2 cellular contexts compared by ENCODE assay signal in the genomic region with DNA sequence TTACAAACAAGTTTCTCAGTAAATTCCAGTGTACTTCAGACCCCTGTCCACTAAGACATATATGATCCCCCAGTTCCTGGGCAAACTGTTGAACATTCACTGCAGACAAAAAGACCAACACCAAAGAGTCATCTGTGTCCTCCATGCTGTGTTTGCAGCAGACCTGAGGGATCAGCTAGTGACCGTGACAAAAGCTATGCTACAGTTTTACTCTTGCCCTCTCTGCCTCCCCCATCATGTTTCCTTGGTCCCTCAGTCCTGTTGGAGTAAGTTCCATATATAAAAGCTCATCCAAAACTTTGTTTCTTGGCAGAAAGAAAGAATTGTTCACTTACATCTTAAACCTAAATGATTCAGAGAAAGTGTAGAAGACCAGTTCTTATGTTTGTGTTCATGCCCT.
TF ChIP-seq lines count a peak whose summit lies in the region.

No MANE protein-coding gene starts in this region.

TF ChIP-seq in GM23338, 12 proteins besides CTCF, POLR2A, EP300 and RAD21:
- TF ChIP-seq POLR2AphosphoS5 (IDR thresholded peaks at IDR 0.05; ENCODE audit: low read depth) = no peak; the same call in 1 of the 2 replicates
- TF ChIP-seq JUNB (IDR thresholded peaks at IDR 0.05; ENCODE audit: unreplicated experiment) = no peak
- no peak for TF ChIP-seq EZH2phosphoT487 (IDR thresholded peaks at IDR 0.05; ENCODE audit: unreplicated experiment)
- TF ChIP-seq CREB1 (CRISPR knock-in tag; IDR thresholded peaks at IDR 0.05; ENCODE audit: low read depth) = no peak
- TF ChIP-seq, protein P1, sequence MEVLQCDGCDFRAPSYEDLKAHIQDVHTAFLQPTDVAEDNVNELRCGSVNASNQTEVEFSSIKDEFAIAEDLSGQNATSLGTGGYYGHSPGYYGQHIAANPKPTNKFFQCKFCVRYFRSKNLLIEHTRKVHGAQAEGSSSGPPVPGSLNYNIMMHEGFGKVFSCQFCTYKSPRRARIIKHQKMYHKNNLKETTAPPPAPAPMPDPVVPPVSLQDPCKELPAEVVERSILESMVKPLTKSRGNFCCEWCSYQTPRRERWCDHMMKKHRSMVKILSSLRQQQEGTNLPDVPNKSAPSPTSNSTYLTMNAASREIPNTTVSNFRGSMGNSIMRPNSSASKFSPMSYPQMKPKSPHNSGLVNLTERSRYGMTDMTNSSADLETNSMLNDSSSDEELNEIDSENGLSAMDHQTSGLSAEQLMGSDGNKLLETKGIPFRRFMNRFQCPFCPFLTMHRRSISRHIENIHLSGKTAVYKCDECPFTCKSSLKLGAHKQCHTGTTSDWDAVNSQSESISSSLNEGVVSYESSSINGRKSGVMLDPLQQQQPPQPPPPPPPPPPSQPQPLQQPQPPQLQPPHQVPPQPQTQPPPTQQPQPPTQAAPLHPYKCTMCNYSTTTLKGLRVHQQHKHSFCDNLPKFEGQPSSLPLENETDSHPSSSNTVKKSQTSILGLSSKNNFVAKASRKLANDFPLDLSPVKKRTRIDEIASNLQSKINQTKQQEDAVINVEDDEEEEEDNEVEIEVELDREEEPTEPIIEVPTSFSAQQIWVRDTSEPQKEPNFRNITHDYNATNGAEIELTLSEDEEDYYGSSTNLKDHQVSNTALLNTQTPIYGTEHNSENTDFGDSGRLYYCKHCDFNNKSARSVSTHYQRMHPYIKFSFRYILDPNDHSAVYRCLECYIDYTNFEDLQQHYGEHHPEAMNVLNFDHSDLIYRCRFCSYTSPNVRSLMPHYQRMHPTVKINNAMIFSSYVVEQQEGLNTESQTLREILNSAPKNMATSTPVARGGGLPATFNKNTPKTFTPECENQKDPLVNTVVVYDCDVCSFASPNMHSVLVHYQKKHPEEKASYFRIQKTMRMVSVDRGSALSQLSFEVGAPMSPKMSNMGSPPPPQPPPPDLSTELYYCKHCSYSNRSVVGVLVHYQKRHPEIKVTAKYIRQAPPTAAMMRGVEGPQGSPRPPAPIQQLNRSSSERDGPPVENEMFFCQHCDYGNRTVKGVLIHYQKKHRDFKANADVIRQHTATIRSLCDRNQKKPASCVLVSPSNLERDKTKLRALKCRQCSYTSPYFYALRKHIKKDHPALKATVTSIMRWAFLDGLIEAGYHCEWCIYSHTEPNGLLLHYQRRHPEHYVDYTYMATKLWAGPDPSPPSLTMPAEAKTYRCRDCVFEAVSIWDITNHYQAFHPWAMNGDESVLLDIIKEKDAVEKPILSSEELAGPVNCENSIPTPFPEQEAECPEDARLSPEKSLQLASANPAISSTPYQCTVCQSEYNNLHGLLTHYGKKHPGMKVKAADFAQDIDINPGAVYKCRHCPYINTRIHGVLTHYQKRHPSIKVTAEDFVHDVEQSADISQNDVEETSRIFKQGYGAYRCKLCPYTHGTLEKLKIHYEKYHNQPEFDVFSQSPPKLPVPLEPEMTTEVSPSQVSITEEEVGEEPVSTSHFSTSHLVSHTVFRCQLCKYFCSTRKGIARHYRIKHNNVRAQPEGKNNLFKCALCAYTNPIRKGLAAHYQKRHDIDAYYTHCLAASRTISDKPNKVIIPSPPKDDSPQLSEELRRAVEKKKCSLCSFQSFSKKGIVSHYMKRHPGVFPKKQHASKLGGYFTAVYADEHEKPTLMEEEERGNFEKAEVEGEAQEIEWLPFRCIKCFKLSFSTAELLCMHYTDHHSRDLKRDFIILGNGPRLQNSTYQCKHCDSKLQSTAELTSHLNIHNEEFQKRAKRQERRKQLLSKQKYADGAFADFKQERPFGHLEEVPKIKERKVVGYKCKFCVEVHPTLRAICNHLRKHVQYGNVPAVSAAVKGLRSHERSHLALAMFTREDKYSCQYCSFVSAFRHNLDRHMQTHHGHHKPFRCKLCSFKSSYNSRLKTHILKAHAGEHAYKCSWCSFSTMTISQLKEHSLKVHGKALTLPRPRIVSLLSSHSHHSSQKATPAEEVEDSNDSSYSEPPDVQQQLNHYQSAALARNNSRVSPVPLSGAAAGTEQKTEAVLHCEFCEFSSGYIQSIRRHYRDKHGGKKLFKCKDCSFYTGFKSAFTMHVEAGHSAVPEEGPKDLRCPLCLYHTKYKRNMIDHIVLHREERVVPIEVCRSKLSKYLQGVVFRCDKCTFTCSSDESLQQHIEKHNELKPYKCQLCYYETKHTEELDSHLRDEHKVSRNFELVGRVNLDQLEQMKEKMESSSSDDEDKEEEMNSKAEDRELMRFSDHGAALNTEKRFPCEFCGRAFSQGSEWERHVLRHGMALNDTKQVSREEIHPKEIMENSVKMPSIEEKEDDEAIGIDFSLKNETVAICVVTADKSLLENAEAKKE (CRISPR knock-in tag; IDR thresholded peaks at IDR 0.05) = no peak

TF ChIP-seq in K562, 482 proteins besides CTCF, POLR2A, EP300 and RAD21:
- TF ChIP-seq L3MBTL2 (IDR thresholded peaks at IDR 0.05) = no peak
- no peak for TF ChIP-seq ZNF436 (CRISPR knock-in tag; IDR thresholded peaks at IDR 0.05)
- TF ChIP-seq POLR2AphosphoS5 (IDR thresholded peaks at IDR 0.05; ENCODE audit: control insufficient read depth, insufficient read depth, low read depth, low read length) = peak; percentile 34; the same call in 1 of the 2 replicates
